2 cellular contexts compared by ENCODE assay signal in genomic region chr16:4169415-4169814, GRCh38.
TF ChIP-seq lines count a peak whose summit lies in the region.

No MANE protein-coding gene starts in this region.

TF ChIP-seq in GM23338, 12 proteins besides CTCF, POLR2A, EP300 and RAD21 (continued from another document):
- TF ChIP-seq ZNF462 (CRISPR knock-in tag; IDR thresholded peaks at IDR 0.05), result no peak

TF ChIP-seq in K562, 482 proteins besides CTCF, POLR2A, EP300 and RAD21 (continued from another document):
- no peak for TF ChIP-seq PRDM10 (IDR thresholded peaks at IDR 0.05; ENCODE audit: partially characterized antibody)
- TF ChIP-seq SNIP1 (IDR thresholded peaks at IDR 0.05; ENCODE audit: low read depth), result no peak
- TF ChIP-seq NFE2L1 (tag; IDR thresholded peaks at IDR 0.05; ENCODE audit: borderline replicate concordance, low read depth), result no peak
- peak; percentile 97 for TF ChIP-seq MAFG (tag; conservative IDR thresholded peaks at IDR 0.05)
- TF ChIP-seq RFX1 (IDR thresholded peaks at IDR 0.05), result no peak
- TF ChIP-seq SMAD3 (CRISPR knock-in tag; conservative IDR thresholded peaks at IDR 0.05), result no peak
